Comparison of ENCODE assay signal across 20 cellular contexts in the genomic region with DNA sequence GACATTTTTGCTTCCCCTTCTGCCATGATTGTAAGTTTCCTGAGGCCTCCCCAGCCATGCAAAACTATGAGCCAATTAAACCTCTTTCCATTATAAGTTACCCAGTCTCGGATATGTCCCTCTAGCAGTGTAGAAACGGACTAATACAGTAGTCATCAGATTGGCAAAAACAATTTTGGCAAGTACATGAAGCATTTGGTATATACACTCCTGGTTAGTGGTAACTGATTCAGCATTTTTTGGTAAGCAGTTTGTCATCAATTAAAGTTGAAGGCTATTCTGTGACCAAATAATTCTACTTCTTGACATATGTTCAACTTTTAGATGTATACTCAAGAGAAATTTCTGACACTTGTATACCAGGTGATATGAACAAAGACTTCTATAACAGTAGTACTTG. TPM values are rescaled to one million over a fixed set of nuclear protein-coding genes. Genes with fewer than 3 reads are reported as not detected.
DNase-seq lines count a peak whose midpoint lies in the region; ATAC-seq and TF ChIP-seq lines count a peak whose summit lies in the region.
"Had no signal": no experiment of that assay in that cellular context is flagged by ENCODE, and none has a peak within 500 bp of the region (broad histone marks: within the 10 kb centered on the region; RNA-seq: fewer than 3 reads in every experiment).

No MANE protein-coding gene starts in this region.

- H3K4me1 Mint-ChIP-seq in CD4-positive, CD25-positive, alpha-beta regulatory T cell, result peaks cover 38 to 74% (median 53%) of the 10 kb centered on the region in 4 donors
- H3K4me1 Mint-ChIP-seq in T-cell, result peaks cover 54 to 74% (median 68%) of the 10 kb centered on the region in 3 donors

- peak overlapping the region in 2 of 3 donors; percentile 23 to 72 for H3K27ac Mint-ChIP-seq in CD4-positive, CD25-positive, alpha-beta regulatory T cell
- H3K27ac Mint-ChIP-seq in T-cell, result peak overlapping the region; percentile 48 to 80

- ATAC-seq in CD4-positive, CD25-positive, alpha-beta regulatory T cell (ENCODE audit: low read depth in 2 of 2), result no peak
- ATAC-seq in T-cell (replicated peaks in 1 of 4), result no peak
- ATAC-seq: heart right ventricle, mucosa of descending colon, Right ventricle myocardium inferior had no signal

- H3K36me3 Mint-ChIP-seq in CD4-positive, CD25-positive, alpha-beta regulatory T cell, result peaks cover 22% of the 10 kb centered on the region
- peaks cover 30% of the 10 kb centered on the region for H3K36me3 Mint-ChIP-seq in T-cell

- no peaks in the 10 kb centered on the region for H3K27me3 Mint-ChIP-seq in CD4-positive, CD25-positive, alpha-beta regulatory T cell
- no peaks in the 10 kb centered on the region for H3K27me3 Mint-ChIP-seq in T-cell

- CTCF ChIA-PET in T-cell (lab: Charles Lee), result no interaction called here

- H3K4me3 Mint-ChIP-seq in CD4-positive, CD25-positive, alpha-beta regulatory T cell, result peak overlapping the region in 2 of 4 donors; percentile 6 to 23
- H3K4me3 Mint-ChIP-seq in T-cell, result no peak overlapping the region

- H3K27me3 ChIP-seq in CD4-positive, CD25-positive, alpha-beta regulatory T cell (ENCODE audit: control insufficient read depth, insufficient read depth, low read length), result no peaks in the 10 kb centered on the region
- H3K27me3 ChIP-seq: ascending aorta, BE2C, heart right ventricle had no signal

- POLR2A ChIA-PET in T-cell (lab: Charles Lee), result no interaction called here

- DNase-seq in AG10803 (ENCODE audit: low read depth) (peak; percentile 13), T-cell (no peak), fibroblast of mammary gland (ENCODE audit: low read depth) (peak; percentile 83), kidney glomerular epithelial cell (lab: John Stamatoyannopoulos, UW) (no peak), dermis blood vessel endothelial cell (no peak), HUDEP-2 (lab: John Stamatoyannopoulos, UW; ENCODE audit: unreplicated experiment in 76 of 76) (no peak)
- no peak for DNase-seq in CD4-positive, CD25-positive, alpha-beta regulatory T cell
- no peak for DNase-seq in stimulated activated CD4-positive, alpha-beta T cell treated with anti-CD3 and anti-CD28 coated beads, Interleukin-2, amount 100 ng/mL, for 24 hours
- DNase-seq: activated CD4-positive, alpha-beta T cell treated with anti-CD3 and anti-CD28 coated beads, Interleukin-2, amount 50 U/mL, for 1 hour; activated naive CD4-positive, alpha-beta T cell; BE2C; cerebellar nuclear complex; heart right ventricle; mucosa of descending colon; NCI-H1105 treated with DMSO at 0.1 percent for 48 hours; NCI-H526 treated with DMSO at 0.1 percent for 48 hours; nucleus accumbens had no signal

- no peaks in the 10 kb centered on the region for H3K9me3 ChIP-seq in CD4-positive, CD25-positive, alpha-beta regulatory T cell (ENCODE audit: control insufficient read depth in 2 of 2, low read length in 2 of 2)
- H3K9me3 ChIP-seq: ascending aorta, BE2C, HAP-1, heart right ventricle, mucosa of descending colon had no signal

- H3K9me3 Mint-ChIP-seq in CD4-positive, CD25-positive, alpha-beta regulatory T cell, result peaks cover 0 to 3% (median 0%) of the 10 kb centered on the region in 7 donors
- H3K9me3 Mint-ChIP-seq in T-cell, result no peaks in the 10 kb centered on the region

- TF ChIP-seq CTCF in AG10803 (conservative IDR thresholded peaks at IDR 0.05; ENCODE audit: low read length), result no peak
- TF ChIP-seq CTCF in fibroblast of mammary gland (conservative IDR thresholded peaks at IDR 0.05; ENCODE audit: control insufficient read depth, insufficient read depth, low read depth, low read length), result no peak

- no peak overlapping the region for H3K27ac ChIP-seq in CD4-positive, CD25-positive, alpha-beta regulatory T cell (ENCODE audit: insufficient read depth, low read length, poor library complexity, severe bottlenecking)
- H3K27ac ChIP-seq: ascending aorta, heart right ventricle had no signal

- H3K4me3 ChIP-seq in AG10803 (ENCODE audit: low read length) (no peak overlapping the region), fibroblast of mammary gland (ENCODE audit: control insufficient read depth, low read depth, low read length) (no peak overlapping the region)
- H3K4me3 ChIP-seq in CD4-positive, CD25-positive, alpha-beta regulatory T cell (ENCODE audit: low read depth, low read length), result peak overlapping the region; percentile 10
- H3K4me3 ChIP-seq: ascending aorta, HAP-1, heart right ventricle, mucosa of descending colon had no signal

- peaks cover 33% of the 10 kb centered on the region for H3K4me1 ChIP-seq in CD4-positive, CD25-positive, alpha-beta regulatory T cell (ENCODE audit: control insufficient read depth, insufficient read depth, low read length, poor library complexity, severe bottlenecking)
- H3K4me1 ChIP-seq: BE2C had no signal

- H3K36me3 ChIP-seq in CD4-positive, CD25-positive, alpha-beta regulatory T cell (ENCODE audit: control insufficient read depth, insufficient read depth, low read length), result no peaks in the 10 kb centered on the region
- H3K36me3 ChIP-seq: ascending aorta, BE2C, heart right ventricle had no signal

RNA-seq across cellular contexts. Expression of a gene that starts 25.0 kb away (rescaled TPM):
- 58.4 TPM for total RNA-seq in CD4-positive, CD25-positive, alpha-beta regulatory T cell
- polyA plus RNA-seq in CD4-positive, CD25-positive, alpha-beta regulatory T cell, result 10 to 100 TPM; 48.9 to 67.6 (median 59.5) TPM
- total RNA-seq in T-cell, result 10 to 100 TPM; 43.4 to 54.8 (median 49.7) TPM
- 48.5 and 53.1 TPM in 2 replicates for total RNA-seq in dermis blood vessel endothelial cell

Comparison
In these comparisons a context has a peak if more than half of its experiments do, and no peak if none do; other contexts are left out.
1. DNase-seq: peak in AG10803 (single experiment) and fibroblast of mammary gland (single experiment); none in CD4-positive, CD25-positive, alpha-beta regulatory T cell (0 of 3), T-cell (0 of 34), stimulated activated CD4-positive, alpha-beta T cell treated with anti-CD3 and anti-CD28 coated beads, Interleukin-2, amount 100 ng/mL, for 24 hours (0 of 2), kidney glomerular epithelial cell (single experiment), dermis blood vessel endothelial cell (single experiment) and HUDEP-2 (0 of 76).